Comparison of ENCODE assay signal across 24 cellular contexts in the genomic region with DNA sequence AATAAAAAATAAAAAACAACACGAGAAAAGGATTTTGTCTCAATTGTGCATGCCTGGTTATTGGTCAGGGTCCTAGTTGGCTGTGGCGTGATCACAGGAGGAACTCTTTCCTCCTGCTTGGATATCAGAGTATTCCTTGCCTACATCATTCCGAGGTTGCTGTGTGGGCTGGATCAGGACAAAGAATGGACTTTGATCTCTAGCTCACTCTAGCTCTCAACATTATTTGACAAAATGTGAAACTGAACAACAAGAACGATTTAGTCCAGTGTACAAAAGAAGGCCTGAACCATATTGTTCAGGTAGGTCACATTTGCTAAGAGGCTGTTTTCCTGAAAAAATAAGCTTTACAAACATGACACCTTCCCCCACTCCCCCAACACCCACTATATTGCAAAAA.
DNase-seq lines count a peak whose midpoint lies in the region; ATAC-seq, FAIRE-seq and TF ChIP-seq lines count a peak whose summit lies in the region.
"Had no signal": no experiment of that assay in that cellular context is flagged by ENCODE, and none has a peak within 500 bp of the region (broad histone marks: within the 10 kb centered on the region; RNA-seq: fewer than 3 reads in every experiment).

No MANE protein-coding gene starts in this region.

- peaks cover 18% of the 10 kb centered on the region for H3K27me3 Mint-ChIP-seq in activated T-cell treated with anti-CD3 and anti-CD28 coated beads, Interleukin-2, amount 50 U/mL, for 72 hours (ENCODE audit: low read depth)
- H3K27me3 Mint-ChIP-seq: IgD-negative memory B cell had no signal

- H3K9me3 Mint-ChIP-seq in activated T-cell treated with anti-CD3 and anti-CD28 coated beads, Interleukin-2, amount 50 U/mL, for 72 hours: no peaks in the 10 kb centered on the region
- H3K9me3 Mint-ChIP-seq: CD4-positive, CD25-positive, alpha-beta regulatory T cell; GM23338; HFFc6 had no signal

- peak; percentile 8 for DNase-seq in DMS53 treated with DMSO at 0.1 percent for 48 hours (lab: John Stamatoyannopoulos, UW; ENCODE audit: unreplicated experiment)
- no peak for DNase-seq in right lobe of liver
- DNase-seq in NCI-H1417 treated with DMSO at 0.1 percent for 48 hours (lab: John Stamatoyannopoulos, UW): no peak
- DNase-seq in UCSD-AML1 (lab: John Stamatoyannopoulos, UW; ENCODE audit: unreplicated experiment): no peak
- DNase-seq in activated T-cell treated with anti-CD3 and anti-CD28 coated beads, Interleukin-2, amount 50 U/mL, for 72 hours: no peak
- DNase-seq: ACHN; BE2C; C1 segment of cervical spinal cord; CD4-positive, CD25-positive, alpha-beta regulatory T cell; CD8-positive, alpha-beta memory T cell; COR-L47; DMS 273 treated with DMSO at 0.1 percent for 48 hours; DMS79; GDM1; H7; HFFc6 had no signal

- H3K4me3 ChIP-seq in right lobe of liver: no peak overlapping the region
- H3K4me3 ChIP-seq in thymus (ENCODE audit: low read length): no peak overlapping the region
- H3K4me3 ChIP-seq: GM23338 had no signal

- no peak overlapping the region for H3K27ac Mint-ChIP-seq in activated T-cell treated with anti-CD3 and anti-CD28 coated beads, Interleukin-2, amount 50 U/mL, for 72 hours
- H3K27ac Mint-ChIP-seq: CD4-positive, CD25-positive, alpha-beta regulatory T cell; CD8-positive, alpha-beta memory T cell; GM23338; HFFc6; IgD-negative memory B cell had no signal

- TF ChIP-seq POLR2A in right lobe of liver (IDR thresholded peaks at IDR 0.05): no peak

- 48% methylated on average over 4 of the region's 4 CpGs for WGBS in right lobe of liver (ENCODE audit: insufficient coverage, low coverage, low lambda C conversion rate, missing lambda C conversion rate)
- 95% methylated on average over 4 of the region's 4 CpGs for WGBS in thymus

- H3K9me3 ChIP-seq in right lobe of liver (no peaks in the 10 kb centered on the region), thymus (ENCODE audit: control insufficient read depth) (no peaks in the 10 kb centered on the region)
- H3K9me3 ChIP-seq: BE2C had no signal

- ATAC-seq in right lobe of liver: peak; percentile 54 to 84 (median 64)
- ATAC-seq in activated T-cell treated with anti-CD3 and anti-CD28 coated beads, Interleukin-2, amount 50 U/mL, for 72 hours (replicated peaks in 1 of 2): no peak
- ATAC-seq: GM23338, HCT116 had no signal

- H3K36me3 ChIP-seq in right lobe of liver (no peaks in the 10 kb centered on the region), thymus (ENCODE audit: control insufficient read depth, insufficient read depth) (no peaks in the 10 kb centered on the region)
- H3K36me3 ChIP-seq: BE2C had no signal

- no peaks in the 10 kb centered on the region for H3K36me3 Mint-ChIP-seq in activated T-cell treated with anti-CD3 and anti-CD28 coated beads, Interleukin-2, amount 50 U/mL, for 72 hours (ENCODE audit: insufficient read depth in 2 of 2)
- H3K36me3 Mint-ChIP-seq: CD4-positive, CD25-positive, alpha-beta regulatory T cell; CD8-positive, alpha-beta memory T cell; IgD-negative memory B cell had no signal

- no peaks in the 10 kb centered on the region for H3K4me1 Mint-ChIP-seq in activated T-cell treated with anti-CD3 and anti-CD28 coated beads, Interleukin-2, amount 50 U/mL, for 72 hours (ENCODE audit: low read depth)

- no peak overlapping the region for H3K4me3 Mint-ChIP-seq in activated T-cell treated with anti-CD3 and anti-CD28 coated beads, Interleukin-2, amount 50 U/mL, for 72 hours
- H3K4me3 Mint-ChIP-seq: CD4-positive, CD25-positive, alpha-beta regulatory T cell; CD8-positive, alpha-beta memory T cell; GM23338; HFFc6; IgD-negative memory B cell had no signal

- H3K27ac ChIP-seq in right lobe of liver (no peak overlapping the region), thymus (ENCODE audit: low read depth) (peak overlapping the region; percentile 18)

- H3K27me3 ChIP-seq in right lobe of liver (no peaks in the 10 kb centered on the region), thymus (ENCODE audit: control insufficient read depth, insufficient read depth) (no peaks in the 10 kb centered on the region)
- H3K27me3 ChIP-seq: BE2C had no signal

- H3K4me1 ChIP-seq in right lobe of liver: no peaks in the 10 kb centered on the region
- H3K4me1 ChIP-seq in thymus (ENCODE audit: control insufficient read depth, insufficient read depth, low read length): no peaks in the 10 kb centered on the region

- TF ChIP-seq CTCF in right lobe of liver (IDR thresholded peaks at IDR 0.05): no peak

- intact Hi-C loops in right lobe of liver (cut with DNase I): no loop called here

- peak; percentile 72 for FAIRE-seq in islet of Langerhans (lab: Jason Lieb, UNC)
- FAIRE-seq: GM12892, GM18507, HTR-8/SVneo had no signal

Comparison
In these comparisons a context has a peak if more than half of its experiments do, and no peak if none do; other contexts are left out.
1. ATAC-seq: peak in right lobe of liver (4 of 4); none in activated T-cell treated with anti-CD3 and anti-CD28 coated beads, Interleukin-2, amount 50 U/mL, for 72 hours (0 of 2).